In genomic region chr3:115876860-115877646, GRCh38 we compare ENCODE assay signal across 14 cellular contexts.
DNase-seq lines count a peak whose midpoint lies in the region; ATAC-seq and TF ChIP-seq lines count a peak whose summit lies in the region.
"Had no signal": no experiment of that assay in that cellular context is flagged by ENCODE, and none has a peak within 500 bp of the region (broad histone marks: within the 10 kb centered on the region; RNA-seq: fewer than 3 reads in every experiment).

No MANE protein-coding gene starts in this region.

- peak overlapping the region; percentile 74 for H3K4me2 ChIP-seq in osteoblast (ENCODE audit: insufficient read depth, low read length)
- H3K4me2 ChIP-seq: GM23338 had no signal

- no peak for TF ChIP-seq CTCF in AG10803 (conservative IDR thresholded peaks at IDR 0.05; ENCODE audit: low read length)
- no peak for TF ChIP-seq CTCF in osteoblast (IDR thresholded peaks at IDR 0.05; ENCODE audit: extremely low read depth, low read depth, low read length)

- H3K9me3 ChIP-seq in endocrine pancreas (ENCODE audit: control insufficient read depth, low read length) (no peaks in the 10 kb centered on the region), osteoblast (ENCODE audit: low read depth, low read length) (no peaks in the 10 kb centered on the region)

- H3K27ac ChIP-seq in osteoblast (ENCODE audit: low read depth, low read length) = no peak overlapping the region

- no peaks in the 10 kb centered on the region for H3K36me3 ChIP-seq in endocrine pancreas (ENCODE audit: control insufficient read depth, insufficient read depth, low read length)
- H3K36me3 ChIP-seq in osteoblast (ENCODE audit: insufficient read depth, low read length) = no peaks in the 10 kb centered on the region

- no peaks in the 10 kb centered on the region for H3K79me2 ChIP-seq in osteoblast (ENCODE audit: insufficient read depth, low read length)

- H3K9ac ChIP-seq in endocrine pancreas (ENCODE audit: control insufficient read depth, insufficient read depth, low read length) = peak overlapping the region; percentile 41

- H3K4me3 ChIP-seq in AG10803 (ENCODE audit: low read length) = peak overlapping the region; percentile 28; the same call in 1 of the 2 replicates
- peak overlapping the region; percentile 72 for H3K4me3 ChIP-seq in endocrine pancreas (ENCODE audit: control insufficient read depth, insufficient read depth, low read length)
- H3K4me3 ChIP-seq in osteoblast (ENCODE audit: insufficient read depth, low read length) = peak overlapping the region; percentile 49
- H3K4me3 ChIP-seq: GM23338 had no signal

- no peaks in the 10 kb centered on the region for H3K27me3 ChIP-seq in endocrine pancreas (ENCODE audit: control insufficient read depth, insufficient read depth, low read length)
- no peaks in the 10 kb centered on the region for H3K27me3 ChIP-seq in osteoblast (ENCODE audit: insufficient read depth, low read length)

- ATAC-seq in GM18868 (IDR thresholded peaks at IDR 0.05; ENCODE audit: unreplicated experiment) = no peak
- ATAC-seq in HG02571 (IDR thresholded peaks at IDR 0.05; ENCODE audit: unreplicated experiment) = no peak
- ATAC-seq in HG03439 (IDR thresholded peaks at IDR 0.05; ENCODE audit: unreplicated experiment) = no peak
- ATAC-seq: GM23338 had no signal

- H2AFZ ChIP-seq in osteoblast (ENCODE audit: low read length) = peak overlapping the region; percentile 60
- H2AFZ ChIP-seq: GM23338 had no signal

- DNase-seq in AG10803 (ENCODE audit: low read depth) (no peak), NCI-H446 (lab: John Stamatoyannopoulos, UW) (peak; percentile 39 to 88), osteoblast (ENCODE audit: insufficient read length, low spot score, missing footprints) (no peak)
- DNase-seq in stimulated activated CD4-positive, alpha-beta T cell treated with anti-CD3 and anti-CD28 coated beads, Interleukin-1b, Interleukin-23, amount 100 ng/mL, for 48 hours = no peak
- DNase-seq: EL, foreskin melanocyte, kidney glomerular epithelial cell, NCI-H1048, NCI-H524 treated with DMSO at 0.1 percent for 48 hours had no signal

- no peaks in the 10 kb centered on the region for H4K20me1 ChIP-seq in osteoblast (ENCODE audit: insufficient read depth, low read length)

- peaks cover 19% of the 10 kb centered on the region for H3K4me1 ChIP-seq in endocrine pancreas (ENCODE audit: control insufficient read depth, insufficient read depth, low read length)
- H3K4me1 ChIP-seq in osteoblast (ENCODE audit: insufficient read depth, low read length) = no peaks in the 10 kb centered on the region

Comparison
In these comparisons a context has a peak if more than half of its experiments do, and no peak if none do; other contexts are left out.
1. DNase-seq: peak in NCI-H446 (2 of 2); none in AG10803 (single experiment), osteoblast (single experiment) and stimulated activated CD4-positive, alpha-beta T cell treated with anti-CD3 and anti-CD28 coated beads, Interleukin-1b, Interleukin-23, amount 100 ng/mL, for 48 hours (single experiment).
2. Peak in every context shown above with its lines, with median percentiles within 50 percentile points of each other: H3K4me3 ChIP-seq.